ENCODE assay signal across 1 cellular context in the genomic region with DNA sequence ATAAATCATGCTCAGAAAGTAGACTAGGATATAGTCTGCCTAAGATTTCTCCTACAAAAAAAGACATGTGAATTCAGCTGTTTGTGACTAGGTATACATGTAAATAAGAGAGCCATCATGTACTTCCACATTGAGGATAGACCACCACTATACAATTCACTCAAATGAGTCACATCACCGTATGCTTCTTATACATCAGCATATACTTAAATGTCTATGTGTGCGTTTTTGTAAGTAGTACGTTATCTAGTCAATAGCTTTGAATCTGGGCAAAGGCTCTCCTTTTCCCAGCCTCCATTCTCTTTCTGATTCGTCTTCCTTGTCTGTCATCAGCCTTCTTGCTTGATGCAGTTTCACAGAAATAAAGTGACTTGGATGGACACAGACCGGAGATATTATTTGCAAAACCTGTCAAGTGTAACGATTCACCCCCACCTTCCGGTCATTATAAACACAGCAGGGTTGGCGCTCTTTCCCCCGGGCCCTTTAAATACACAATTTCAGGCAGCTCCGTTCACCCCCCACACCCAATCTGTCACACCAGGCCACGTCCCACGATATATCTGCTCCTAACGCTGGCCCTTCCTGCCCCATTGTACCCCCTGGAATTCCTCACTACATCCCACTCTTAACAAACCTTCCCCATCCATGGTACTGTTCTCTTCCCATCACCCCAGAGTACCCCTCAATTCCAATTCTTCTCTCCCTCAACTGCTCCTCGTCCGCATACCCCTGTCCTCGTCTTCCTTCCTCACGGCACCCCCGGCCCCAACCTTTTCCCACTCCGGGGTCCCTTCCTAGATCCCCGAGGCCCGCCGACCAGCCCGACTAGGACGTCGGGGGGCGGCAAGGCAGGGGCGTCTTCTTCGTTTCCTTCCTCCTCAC.
TF ChIP-seq lines count a peak whose summit lies in the region.

No MANE protein-coding gene starts in this region.

TF ChIP-seq in A549, 52 proteins besides CTCF, POLR2A, EP300 and RAD21 (continued from another document):
- TF ChIP-seq ZSCAN20 (CRISPR knock-in tag; IDR thresholded peaks at IDR 0.05) (no peak), CHD4 (IDR thresholded peaks at IDR 0.05; ENCODE audit: borderline replicate concordance) (no peak), JUNB (IDR thresholded peaks at IDR 0.05) (no peak)
